ENCODE assay signal across 8 cellular contexts in the genomic region with DNA sequence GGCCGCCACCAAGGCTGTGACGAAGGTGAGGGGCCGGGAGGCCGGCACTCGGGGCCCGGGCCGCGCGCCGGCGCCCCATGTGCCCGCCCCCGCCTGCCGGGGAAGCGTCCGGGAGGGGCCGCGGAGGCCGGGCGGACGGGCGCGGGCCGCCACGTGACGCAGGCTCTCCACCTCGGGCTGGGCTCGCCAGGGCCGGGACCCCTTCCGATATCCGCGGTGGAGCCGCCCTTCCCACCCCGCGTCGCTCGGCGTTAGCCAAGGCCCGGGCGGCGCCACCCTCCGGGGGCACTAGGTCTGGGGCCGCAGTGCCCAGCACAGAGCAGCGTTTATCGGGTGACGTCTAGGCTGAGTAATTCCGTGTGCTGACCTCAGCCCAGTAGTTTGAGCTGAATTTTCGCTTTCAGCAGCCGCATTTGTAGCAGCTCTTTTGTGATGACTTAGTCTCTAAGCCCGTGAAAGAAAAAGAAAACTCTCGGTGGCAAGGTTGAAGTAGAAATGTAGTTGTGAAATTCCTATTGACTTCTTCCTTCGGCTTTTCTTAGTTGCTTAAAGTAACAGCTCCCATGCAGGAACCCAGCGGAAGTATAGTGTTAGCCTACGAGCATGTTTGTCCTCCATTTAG. TPM values are rescaled to one million over a fixed set of nuclear protein-coding genes. Genes with fewer than 3 reads are reported as not detected.
DNase-seq lines count a peak whose midpoint lies in the region; ATAC-seq and TF ChIP-seq lines count a peak whose summit lies in the region.

No MANE protein-coding gene starts in this region.

- H3K27ac ChIP-seq in VCaP = peak overlapping the region; percentile 97

- DNase-seq in cerebellum (ENCODE audit: low spot score) = peak; percentile 68
- DNase-seq in left lobe of liver (ENCODE audit: low spot score) = peak; percentile 79
- DNase-seq in stimulated activated CD4-positive, alpha-beta T cell treated with anti-CD3 and anti-CD28 coated beads, Interleukin-4, amount 100 ng/mL, for 24 hours = peak; percentile 77
- no peak for DNase-seq in NCI-H82 (lab: John Stamatoyannopoulos, UW)
- no peak for DNase-seq in AML-193 (lab: John Stamatoyannopoulos, UW)

- no peak for TF ChIP-seq CTCF in VCaP (conservative IDR thresholded peaks at IDR 0.05)

- ATAC-seq in GM18907 (IDR thresholded peaks at IDR 0.05; ENCODE audit: unreplicated experiment) (peak; percentile 39), HG03135 (IDR thresholded peaks at IDR 0.05; ENCODE audit: unreplicated experiment) (peak; percentile 22), left lobe of liver (peak; percentile 58)

RNA-seq across cellular contexts. Expression of a gene that starts 0.9 kb away (rescaled TPM):
- total RNA-seq in cerebellum (71.0 TPM), left lobe of liver (60.3 TPM)

Comparison
In these comparisons a context has a peak if more than half of its experiments do, and no peak if none do; other contexts are left out.
1. DNase-seq: peak in cerebellum (single experiment), left lobe of liver (single experiment) and stimulated activated CD4-positive, alpha-beta T cell treated with anti-CD3 and anti-CD28 coated beads, Interleukin-4, amount 100 ng/mL, for 24 hours (single experiment); none in NCI-H82 (single experiment) and AML-193 (0 of 2).
2. Peak in every context shown above with its lines, with median percentiles within 50 percentile points of each other: ATAC-seq.